8 cellular contexts compared by ENCODE assay signal in the genomic region with DNA sequence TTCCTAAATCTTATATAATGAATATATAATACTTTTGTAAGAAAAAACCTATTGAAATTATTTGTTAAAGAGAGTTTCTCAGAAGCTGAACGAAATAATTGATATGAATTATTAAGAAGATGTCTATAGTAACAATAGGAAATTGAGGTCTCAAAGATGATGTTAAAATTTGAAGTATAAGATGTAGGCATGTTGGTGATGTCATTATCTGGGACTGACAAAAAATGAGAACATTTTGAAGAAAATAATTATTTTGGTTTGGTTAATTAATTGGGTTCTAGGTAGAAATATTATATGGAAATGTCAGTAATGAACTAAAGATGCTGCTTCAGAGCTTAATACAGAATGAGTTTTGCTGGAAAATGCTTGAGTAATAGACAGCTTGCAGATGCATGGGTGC.
"Had no signal": no experiment of that assay in that cellular context is flagged by ENCODE, and none has a peak within 500 bp of the region (broad histone marks: within the 10 kb centered on the region; RNA-seq: fewer than 3 reads in every experiment).

No MANE protein-coding gene starts in this region.

- H3K36me3 ChIP-seq: HAP-1 had no signal

- H3K9me3 ChIP-seq: HAP-1 had no signal

- H3K4me1 ChIP-seq: HAP-1 had no signal

- ATAC-seq: HCT116, K562 had no signal

- FAIRE-seq: K562 had no signal

- H3K27ac ChIP-seq: HL-60 had no signal

- DNase-seq: GOT3, H7, IMR-90, KG1 had no signal

- H3K4me3 ChIP-seq: HAP-1, K562 had no signal
